ENCODE assay signal across 8 cellular contexts in genomic region chr9:128068656-128069221, GRCh38. TPM values are rescaled to one million over a fixed set of nuclear protein-coding genes. Genes with fewer than 3 reads are reported as not detected.
DNase-seq lines count a peak whose midpoint lies in the region; ATAC-seq and TF ChIP-seq lines count a peak whose summit lies in the region.

No MANE protein-coding gene starts in this region.

- H3K9me3 Mint-ChIP-seq in brain, result peaks cover 0 to 2% (median 0%) of the 10 kb centered on the region in 5 experiments

- no peaks in the 10 kb centered on the region for H3K27me3 ChIP-seq in mononuclear cell (ENCODE audit: insufficient read depth, low read length)

- H3K27me3 Mint-ChIP-seq in brain, result peaks cover 9% of the 10 kb centered on the region

- H3K4me3 Mint-ChIP-seq in brain, result peak overlapping the region; percentile 89 to 99 (median 96)

- H3K4me3 ChIP-seq in Jurkat, Clone E6-1 (ENCODE audit: low read length), result peak overlapping the region; percentile 89
- H3K4me3 ChIP-seq in mononuclear cell (ENCODE audit: low read length), result peak overlapping the region; percentile 96

- H3K4me1 Mint-ChIP-seq in brain, result peaks cover 63% of the 10 kb centered on the region

- peak; percentile 23 for DNase-seq in COLO668 (lab: John Stamatoyannopoulos, UW; ENCODE audit: unreplicated experiment)
- no peak for DNase-seq in Jurkat, Clone E6-1 (ENCODE audit: low read depth, low spot score)
- no peak for DNase-seq in stimulated activated CD4-positive, alpha-beta T cell treated with anti-CD3 and anti-CD28 coated beads, Interleukin-2, amount 100 ng/mL, for 48 hours
- DNase-seq in middle frontal gyrus (ENCODE audit: extremely low spot score, low spot score), result no peak

- H3K27ac Mint-ChIP-seq in brain, result peak overlapping the region; percentile 72 to 98 (median 98)

- no peaks in the 10 kb centered on the region for H3K9me3 ChIP-seq in mononuclear cell (ENCODE audit: low read depth, low read length)

- no peak for TF ChIP-seq CTCF in brain (conservative IDR thresholded peaks at IDR 0.05)

- peaks cover 84% of the 10 kb centered on the region for H3K4me1 ChIP-seq in mononuclear cell (ENCODE audit: insufficient read depth, low read length)

- peaks cover 8% of the 10 kb centered on the region for H3K36me3 Mint-ChIP-seq in brain

- ATAC-seq in HG02852 (IDR thresholded peaks at IDR 0.05; ENCODE audit: unreplicated experiment) (no peak), GM18867 (IDR thresholded peaks at IDR 0.05; ENCODE audit: unreplicated experiment) (no peak)

RNA-seq across cellular contexts. Expression of gene SLC25A25, which starts 0.7 kb away (rescaled TPM):
- polyA plus RNA-seq in Jurkat, Clone E6-1 (2012; ENCODE audit: insufficient read depth, insufficient read length), result 23.5 TPM
- polyA plus RNA-seq in brain (ENCODE audit: insufficient read depth, low read depth, low replicate concordance), result 64.7 TPM
- total RNA-seq in mononuclear cell, result 30.6 TPM

RNA-seq across cellular contexts. Expression of gene NAIF1, which starts 1.6 kb away (rescaled TPM):
- polyA plus RNA-seq in Jurkat, Clone E6-1 (2012; ENCODE audit: insufficient read depth, insufficient read length), result 13.1 TPM
- polyA plus RNA-seq in brain (ENCODE audit: insufficient read depth, low read depth, low replicate concordance), result 12.2 TPM
- 14.0 TPM for total RNA-seq in mononuclear cell

RNA-seq across cellular contexts. Expression of gene PTGES2, which starts 58.8 kb away (rescaled TPM):
- 89.3 TPM for polyA plus RNA-seq in Jurkat, Clone E6-1 (2012; ENCODE audit: insufficient read depth, insufficient read length)
- 115 TPM for polyA plus RNA-seq in brain (ENCODE audit: insufficient read depth, low read depth, low replicate concordance)
- 23.7 TPM for total RNA-seq in mononuclear cell
